Comparison of ENCODE assay signal across 21 cellular contexts in genomic region chr3:195165264-195165608, GRCh38.
"Had no signal": no experiment of that assay in that cellular context is flagged by ENCODE, and none has a peak within 500 bp of the region (broad histone marks: within the 10 kb centered on the region; RNA-seq: fewer than 3 reads in every experiment).

No MANE protein-coding gene starts in this region.

- H3K36me3 ChIP-seq: colonic mucosa, gastrocnemius medialis, heart left ventricle, left ventricle myocardium inferior, neural progenitor cell, prostate gland, right atrium auricular region, thoracic aorta, upper lobe of left lung had no signal

- H3K36me3 Mint-ChIP-seq: activated naive CD8-positive, alpha-beta T cell treated with anti-CD3 and anti-CD28 coated beads, Interleukin-2, amount 10 ng/mL, durations not matched to agents 7 days and 5 days had no signal

- H3K27me3 Mint-ChIP-seq: activated CD4-positive, alpha-beta T cell treated with anti-CD3 and anti-CD28 coated beads, Interleukin-2, amount 10 ng/mL, durations not matched to agents 7 days and 5 days; activated naive CD8-positive, alpha-beta T cell treated with anti-CD3 and anti-CD28 coated beads, Interleukin-2, amount 10 ng/mL, durations not matched to agents 7 days and 5 days had no signal

- H3K4me3 ChIP-seq: body of pancreas, colonic mucosa, gastrocnemius medialis, heart left ventricle, left ventricle myocardium inferior, neural progenitor cell, prostate gland, right atrium auricular region, thoracic aorta, upper lobe of left lung had no signal

- H2AFZ ChIP-seq: neural progenitor cell had no signal

- H3K9ac ChIP-seq: neural progenitor cell had no signal

- H3K4me1 ChIP-seq: colonic mucosa, prostate gland had no signal

- DNase-seq: activated CD4-positive, alpha-beta T cell treated with anti-CD3 and anti-CD28 coated beads, Interleukin-2, amount 10 ng/mL, durations not matched to agents 7 days and 5 days; activated CD8-positive, alpha-beta memory T cell treated with anti-CD3 and anti-CD28 coated beads, Interleukin-2, amount 50 U/mL, for 4 hours; activated gamma-delta T cell treated with Interleukin-2 at 50 U/mL for 16 hours; activated naive CD8-positive, alpha-beta T cell treated with anti-CD3 and anti-CD28 coated beads, Interleukin-2, amount 10 ng/mL, durations not matched to agents 7 days and 5 days; activated T-cell treated with anti-CD3 and anti-CD28 coated beads, Interleukin-2, amount 50 U/mL, for 48 hours; body of pancreas; caudate nucleus; colonic mucosa; gastrocnemius medialis; heart left ventricle; left ventricle myocardium inferior; small intestine; stimulated activated CD4-positive, alpha-beta T cell treated with anti-CD3 and anti-CD28 coated beads, Interleukin-15, amount 100 ng/mL, for 24 hours; stimulated activated CD4-positive, alpha-beta T cell treated with anti-CD3 and anti-CD28 coated beads, Interleukin-2, amount 100 ng/mL, for 48 hours; T1000; upper lobe of left lung had no signal

- H3K27ac Mint-ChIP-seq: activated CD4-positive, alpha-beta T cell treated with anti-CD3 and anti-CD28 coated beads, Interleukin-2, amount 10 ng/mL, durations not matched to agents 7 days and 5 days; activated naive CD8-positive, alpha-beta T cell treated with anti-CD3 and anti-CD28 coated beads, Interleukin-2, amount 10 ng/mL, durations not matched to agents 7 days and 5 days; neural progenitor cell had no signal

- H3K9me3 ChIP-seq: body of pancreas, colonic mucosa, gastrocnemius medialis, heart left ventricle, left ventricle myocardium inferior, prostate gland, right atrium auricular region, thoracic aorta, upper lobe of left lung had no signal

- H3K9me3 Mint-ChIP-seq: activated CD4-positive, alpha-beta T cell treated with anti-CD3 and anti-CD28 coated beads, Interleukin-2, amount 10 ng/mL, durations not matched to agents 7 days and 5 days; activated naive CD8-positive, alpha-beta T cell treated with anti-CD3 and anti-CD28 coated beads, Interleukin-2, amount 10 ng/mL, durations not matched to agents 7 days and 5 days; neural progenitor cell had no signal

- H3K27ac ChIP-seq: body of pancreas, colonic mucosa, gastrocnemius medialis, heart left ventricle, left ventricle myocardium inferior, neural progenitor cell, prostate gland, right atrium auricular region, thoracic aorta had no signal

- H3K4me3 Mint-ChIP-seq: activated CD4-positive, alpha-beta T cell treated with anti-CD3 and anti-CD28 coated beads, Interleukin-2, amount 10 ng/mL, durations not matched to agents 7 days and 5 days; activated naive CD8-positive, alpha-beta T cell treated with anti-CD3 and anti-CD28 coated beads, Interleukin-2, amount 10 ng/mL, durations not matched to agents 7 days and 5 days; neural progenitor cell had no signal

- ATAC-seq: body of pancreas, esophagus mucosa, gastrocnemius medialis, heart left ventricle had no signal

- H3K4me2 ChIP-seq: neural progenitor cell had no signal

- H3K27me3 ChIP-seq: body of pancreas, colonic mucosa, gastrocnemius medialis, heart left ventricle, neural progenitor cell, right atrium auricular region, upper lobe of left lung had no signal
